In genomic region chr3:27880969-27881892, GRCh38 we compare ENCODE assay signal across 9 cellular contexts.
DNase-seq lines count a peak whose midpoint lies in the region; ATAC-seq, FAIRE-seq and TF ChIP-seq lines count a peak whose summit lies in the region.
"Had no signal": no experiment of that assay in that cellular context is flagged by ENCODE, and none has a peak within 500 bp of the region (broad histone marks: within the 10 kb centered on the region; RNA-seq: fewer than 3 reads in every experiment).

No MANE protein-coding gene starts in this region.

- peak overlapping the region; percentile 49 for H2AFZ ChIP-seq in MM.1S (ENCODE audit: low read length)

- H3K4me1 ChIP-seq in MM.1S (ENCODE audit: low read length), result no peaks in the 10 kb centered on the region

- no peaks in the 10 kb centered on the region for H3K27me3 Mint-ChIP-seq in activated CD8-positive, alpha-beta memory T cell treated with anti-CD3 and anti-CD28 coated beads, Interleukin-2, amount 10 ng/mL, durations not matched to agents 7 days and 5 days
- H3K27me3 Mint-ChIP-seq in stimulated activated naive B cell treated with anti-CD40 and anti-IgM and Interleukin-4, amounts not matched to agents 10 μg/mL and 1 μg/mL and 100 μg/mL, for 72 hours, result no peaks in the 10 kb centered on the region

- peak overlapping the region; percentile 71 for H3K4me2 ChIP-seq in MM.1S (ENCODE audit: low read depth, low read length)

- FAIRE-seq in urothelium cell line (lab: Jason Lieb, UNC), result no peak

- peak overlapping the region; percentile 77 for H3K4me3 Mint-ChIP-seq in activated CD8-positive, alpha-beta memory T cell treated with anti-CD3 and anti-CD28 coated beads, Interleukin-2, amount 10 ng/mL, durations not matched to agents 7 days and 5 days
- H3K4me3 Mint-ChIP-seq in stimulated activated naive B cell treated with anti-CD40 and anti-IgM and Interleukin-4, amounts not matched to agents 10 μg/mL and 1 μg/mL and 100 μg/mL, for 72 hours, result peak overlapping the region; percentile 68 to 79

- no peak for TF ChIP-seq CTCF in MM.1S (IDR thresholded peaks at IDR 0.05; ENCODE audit: low read length)

- H3K4me1 Mint-ChIP-seq in activated CD8-positive, alpha-beta memory T cell treated with anti-CD3 and anti-CD28 coated beads, Interleukin-2, amount 10 ng/mL, durations not matched to agents 7 days and 5 days, result peaks cover 48% of the 10 kb centered on the region
- peaks cover 26 to 38% of the 10 kb centered on the region in 2 donors for H3K4me1 Mint-ChIP-seq in stimulated activated naive B cell treated with anti-CD40 and anti-IgM and Interleukin-4, amounts not matched to agents 10 μg/mL and 1 μg/mL and 100 μg/mL, for 72 hours

- H3K36me3 ChIP-seq in MM.1S (replicated peaks; ENCODE audit: insufficient read depth, low read length), result no peaks in the 10 kb centered on the region

- CTCF ChIA-PET in activated CD8-positive, alpha-beta memory T cell treated with anti-CD3 and anti-CD28 coated beads, Interleukin-2, amount 10 ng/mL, durations not matched to agents 7 days and 5 days (lab: Charles Lee), result interaction anchor here (0.9 to 1.7 kb wide), 5 partner anchors 14 to 159 kb away, joined by 3 to 5 read pairs (median 4); partner anchors contain the start of gene EOMES

- no peak overlapping the region for H3K27ac ChIP-seq in MM.1S (ENCODE audit: low read length)

- peak overlapping the region; percentile 87 for H3K27ac Mint-ChIP-seq in activated CD8-positive, alpha-beta memory T cell treated with anti-CD3 and anti-CD28 coated beads, Interleukin-2, amount 10 ng/mL, durations not matched to agents 7 days and 5 days
- peak overlapping the region; percentile 53 for H3K27ac Mint-ChIP-seq in stimulated activated naive B cell treated with anti-CD40 and anti-IgM and Interleukin-4, amounts not matched to agents 10 μg/mL and 1 μg/mL and 100 μg/mL, for 72 hours

- ATAC-seq in activated CD8-positive, alpha-beta memory T cell treated with anti-CD3 and anti-CD28 coated beads, Interleukin-2, amount 10 ng/mL, durations not matched to agents 7 days and 5 days, result peak; percentile 72
- peak; percentile 52 to 72 for ATAC-seq in stimulated activated naive B cell treated with anti-CD40 and anti-IgM and Interleukin-4, amounts not matched to agents 10 μg/mL and 1 μg/mL and 100 μg/mL, for 72 hours (replicated peaks)

- no peaks in the 10 kb centered on the region for H3K36me3 Mint-ChIP-seq in activated CD8-positive, alpha-beta memory T cell treated with anti-CD3 and anti-CD28 coated beads, Interleukin-2, amount 10 ng/mL, durations not matched to agents 7 days and 5 days
- H3K36me3 Mint-ChIP-seq in stimulated activated naive B cell treated with anti-CD40 and anti-IgM and Interleukin-4, amounts not matched to agents 10 μg/mL and 1 μg/mL and 100 μg/mL, for 72 hours, result no peaks in the 10 kb centered on the region

- H3K9me2 ChIP-seq in MM.1S (replicated peaks; ENCODE audit: insufficient read depth, low read length), result no peaks in the 10 kb centered on the region

- H3K79me2 ChIP-seq in MM.1S (ENCODE audit: low read length), result no peaks in the 10 kb centered on the region

- H3F3A ChIP-seq in MM.1S (ENCODE audit: insufficient read depth, low read length), result no peaks in the 10 kb centered on the region

- no peaks in the 10 kb centered on the region for H3K9me3 ChIP-seq in MM.1S (replicated peaks; ENCODE audit: insufficient read depth, low read length)

- no peaks in the 10 kb centered on the region for H3K9me3 Mint-ChIP-seq in activated CD8-positive, alpha-beta memory T cell treated with anti-CD3 and anti-CD28 coated beads, Interleukin-2, amount 10 ng/mL, durations not matched to agents 7 days and 5 days (ENCODE audit: low read depth)
- no peaks in the 10 kb centered on the region for H3K9me3 Mint-ChIP-seq in stimulated activated naive B cell treated with anti-CD40 and anti-IgM and Interleukin-4, amounts not matched to agents 10 μg/mL and 1 μg/mL and 100 μg/mL, for 72 hours

- peak overlapping the region; percentile 53 for H3K4me3 ChIP-seq in MM.1S (ENCODE audit: low read length)

- H4K20me1 ChIP-seq in MM.1S (ENCODE audit: insufficient read depth, low read length), result no peaks in the 10 kb centered on the region

- H3K9ac ChIP-seq in MM.1S (ENCODE audit: low read length), result peak overlapping the region; percentile 10; the same call in 1 of the 2 replicates

- H3K27me3 ChIP-seq in MM.1S (replicated peaks; ENCODE audit: insufficient read depth, low read length), result no peaks in the 10 kb centered on the region

- peak; percentile 66 for DNase-seq in activated CD8-positive, alpha-beta memory T cell treated with anti-CD3 and anti-CD28 coated beads, Interleukin-2, amount 10 ng/mL, durations not matched to agents 7 days and 5 days
- no peak for DNase-seq in activated CD8-positive, alpha-beta memory T cell treated with anti-CD3 and anti-CD28 coated beads, Interleukin-2, amount 50 U/mL, for 48 hours
- DNase-seq in MM.1S (peak; percentile 26), urothelium cell line (ENCODE audit: low spot score) (no peak), SHP77 (lab: John Stamatoyannopoulos, UW) (no peak), SK-N-DZ (ENCODE audit: low spot score) (no peak)
- DNase-seq in activated effector memory CD4-positive, alpha-beta T cell treated with Interleukin-2 at 50 U/mL for 16 hours, result peak; percentile 44
- DNase-seq in stimulated activated naive B cell treated with anti-CD40 and anti-IgM and Interleukin-4, amounts not matched to agents 10 μg/mL and 1 μg/mL and 100 μg/mL, for 72 hours, result no peak
- DNase-seq: NCI-H1105 treated with DMSO at 0.1 percent for 48 hours had no signal

Comparison
In these comparisons a context has a peak if more than half of its experiments do, and no peak if none do; other contexts are left out.
1. DNase-seq: peak in activated CD8-positive, alpha-beta memory T cell treated with anti-CD3 and anti-CD28 coated beads, Interleukin-2, amount 10 ng/mL, durations not matched to agents 7 days and 5 days (single experiment), MM.1S (single experiment) and activated effector memory CD4-positive, alpha-beta T cell treated with Interleukin-2 at 50 U/mL for 16 hours (single experiment); none in activated CD8-positive, alpha-beta memory T cell treated with anti-CD3 and anti-CD28 coated beads, Interleukin-2, amount 50 U/mL, for 48 hours (single experiment), stimulated activated naive B cell treated with anti-CD40 and anti-IgM and Interleukin-4, amounts not matched to agents 10 μg/mL and 1 μg/mL and 100 μg/mL, for 72 hours (single experiment), urothelium cell line (single experiment), SHP77 (0 of 2) and SK-N-DZ (single experiment).